ENCODE assay signal across 12 cellular contexts in genomic region chr12:95220190-95220589, GRCh38. TPM values are rescaled to one million over a fixed set of nuclear protein-coding genes. Genes with fewer than 3 reads are reported as not detected.
A peak's percentile ranks its signal among the peaks of the same experiment; 100 is the strongest.
DNase-seq lines count a peak whose midpoint lies in the region; ATAC-seq and TF ChIP-seq lines count a peak whose summit lies in the region.
"Had no signal": no experiment of that assay in that cellular context is flagged by ENCODE, and none has a peak within 500 bp of the region (broad histone marks: within the 10 kb centered on the region; RNA-seq: fewer than 3 reads in every experiment).

No MANE protein-coding gene starts in this region.

- H3K27me3 ChIP-seq in cardiac muscle cell (no peaks in the 10 kb centered on the region), right cardiac atrium (ENCODE audit: control insufficient read depth, insufficient read depth) (no peaks in the 10 kb centered on the region), SU-DHL-6 (ENCODE audit: low read length) (no peaks in the 10 kb centered on the region)

- intact Hi-C loops in right cardiac atrium (cut with DNase I) = no loop called here

- H3K4me3 Mint-ChIP-seq in stimulated activated naive CD8-positive, alpha-beta T cell treated with anti-CD3 and anti-CD28 coated beads, Interleukin-15, amount 100 ng/mL, for 72 hours = peak overlapping the region; percentile 32 to 53

- peak overlapping the region in 1 of 2 donors; percentile 62 for H3K27ac Mint-ChIP-seq in stimulated activated naive CD8-positive, alpha-beta T cell treated with anti-CD3 and anti-CD28 coated beads, Interleukin-15, amount 100 ng/mL, for 72 hours

- H3K4me1 Mint-ChIP-seq in stimulated activated naive CD8-positive, alpha-beta T cell treated with anti-CD3 and anti-CD28 coated beads, Interleukin-15, amount 100 ng/mL, for 72 hours = peaks cover 43% of the 10 kb centered on the region

- ATAC-seq in right cardiac atrium = no peak
- no peak for ATAC-seq in stimulated activated naive CD8-positive, alpha-beta T cell treated with anti-CD3 and anti-CD28 coated beads, Interleukin-15, amount 100 ng/mL, for 72 hours
- ATAC-seq: left colon had no signal

- peaks cover 18% of the 10 kb centered on the region for H3F3A ChIP-seq in SU-DHL-6 (ENCODE audit: insufficient read depth)

- H3K9ac ChIP-seq in SU-DHL-6 (ENCODE audit: low read length) = no peak overlapping the region

- 96% methylated on average over 4 of the region's 4 CpGs for WGBS in right cardiac atrium

- no peaks in the 10 kb centered on the region for H4K20me1 ChIP-seq in SU-DHL-6 (ENCODE audit: low read depth, low read length)

- H3K4me2 ChIP-seq in SU-DHL-6 (ENCODE audit: low read depth, low read length, poor library complexity, severe bottlenecking) = peak overlapping the region; percentile 79

- peaks cover 78% of the 10 kb centered on the region for H3K79me2 ChIP-seq in SU-DHL-6 (ENCODE audit: insufficient read depth, low read length)

- no peaks in the 10 kb centered on the region for H3K9me2 ChIP-seq in SU-DHL-6 (replicated peaks; ENCODE audit: insufficient read depth, low read length)

- H3K36me3 ChIP-seq in cardiac muscle cell (no peaks in the 10 kb centered on the region), SU-DHL-6 (ENCODE audit: low read length) (no peaks in the 10 kb centered on the region)

- H3K4me1 ChIP-seq in cardiac muscle cell (ENCODE audit: low read depth) (peaks cover 25% of the 10 kb centered on the region), right cardiac atrium (ENCODE audit: control insufficient read depth, insufficient read depth, low read length) (peaks cover 2% of the 10 kb centered on the region)

- no peak overlapping the region for H2AFZ ChIP-seq in SU-DHL-6 (ENCODE audit: low read depth, low read length, severe bottlenecking)

- H3K9me3 ChIP-seq in cardiac muscle cell (ENCODE audit: low read depth) = no peaks in the 10 kb centered on the region
- H3K9me3 ChIP-seq in right cardiac atrium (ENCODE audit: control insufficient read depth, low read length) = no peaks in the 10 kb centered on the region
- H3K9me3 ChIP-seq in SU-DHL-6 (ENCODE audit: insufficient read depth, low read length) = no peaks in the 10 kb centered on the region

- H3K9me3 Mint-ChIP-seq in stimulated activated naive CD8-positive, alpha-beta T cell treated with anti-CD3 and anti-CD28 coated beads, Interleukin-15, amount 100 ng/mL, for 72 hours = no peaks in the 10 kb centered on the region

- H3K27ac ChIP-seq in cardiac muscle cell = peak overlapping the region; percentile 91
- H3K27ac ChIP-seq in right cardiac atrium (ENCODE audit: low read length) = no peak overlapping the region
- no peak overlapping the region for H3K27ac ChIP-seq in SU-DHL-6 (ENCODE audit: low read depth, low read length)

- TF ChIP-seq CTCF in cardiac muscle cell (IDR thresholded peaks at IDR 0.05; ENCODE audit: low read depth, low read length) (no peak), SU-DHL-6 (IDR thresholded peaks at IDR 0.05; ENCODE audit: insufficient read depth, low read length, poor library complexity, severe bottlenecking) (no peak), epithelial cell of proximal tubule (conservative IDR thresholded peaks at IDR 0.05; ENCODE audit: low read depth, low read length) (no peak)

- H3K4me3 ChIP-seq in cardiac muscle cell (no peak overlapping the region), right cardiac atrium (ENCODE audit: low read length) (no peak overlapping the region), SU-DHL-6 (ENCODE audit: insufficient read depth, low read length, poor library complexity, severe bottlenecking) (no peak overlapping the region), epithelial cell of proximal tubule (ENCODE audit: low read depth, low read length) (peak overlapping the region; percentile 91)

- no peak for DNase-seq in cardiac muscle cell (ENCODE audit: low read depth in 1 of 2, low spot score in 1 of 2)
- no peak for DNase-seq in right cardiac atrium
- DNase-seq in epithelial cell of proximal tubule (ENCODE audit: low read depth) = no peak
- DNase-seq in stimulated activated naive CD8-positive, alpha-beta T cell treated with anti-CD3 and anti-CD28 coated beads, Interleukin-15, amount 100 ng/mL, for 72 hours = no peak
- DNase-seq in stimulated activated CD4-positive, alpha-beta T cell treated with anti-CD3 and anti-CD28 coated beads, Interleukin-1b, Interleukin-23, amount 100 ng/mL, for 48 hours = no peak
- no peak for DNase-seq in SKM-1 treated with dmso at 0.1 percent for 144 hours (lab: John Stamatoyannopoulos, UW; ENCODE audit: unreplicated experiment)
- DNase-seq in DMS79 (lab: John Stamatoyannopoulos, UW) = no peak
- DNase-seq: activated naive CD4-positive, alpha-beta T cell treated with anti-CD3 and anti-CD28 coated beads, Interleukin-2, amount 50 U/mL, for 16 hours; dermis blood vessel endothelial cell; left colon; NCI-H187 treated with DMSO at 0.1 percent for 48 hours had no signal

- H3K27me3 Mint-ChIP-seq in stimulated activated naive CD8-positive, alpha-beta T cell treated with anti-CD3 and anti-CD28 coated beads, Interleukin-15, amount 100 ng/mL, for 72 hours = peaks cover 6% of the 10 kb centered on the region

RNA-seq across cellular contexts. Expression of gene VEZT, which starts 2.6 kb away (rescaled TPM):
- total RNA-seq in cardiac muscle cell (50.6 and 52.5 TPM in 2 replicates), right cardiac atrium (10 to 100 TPM; 58.9 to 78.6 (median 69.9) TPM), epithelial cell of proximal tubule (69.1 and 99.4 TPM in 2 replicates)
- polyA plus RNA-seq in cardiac muscle cell (56.9 and 62.9 TPM in 2 replicates), right cardiac atrium (20.8 TPM)

RNA-seq across cellular contexts. Expression of gene FGD6, which starts 2.9 kb away (rescaled TPM):
- 12.4 and 19.4 TPM in 2 replicates for total RNA-seq in cardiac muscle cell
- polyA plus RNA-seq in cardiac muscle cell = 10.7 and 13.2 TPM in 2 replicates
- total RNA-seq in right cardiac atrium = 10 to 100 TPM; 18.9 to 23.8 (median 20.8) TPM
- polyA plus RNA-seq in right cardiac atrium = 2.9 TPM
- 21.6 and 32.2 TPM in 2 replicates for total RNA-seq in epithelial cell of proximal tubule
